ENCODE assay signal across 9 cellular contexts in genomic region chr6:135052939-135053338, GRCh38. TPM values are rescaled to one million over a fixed set of nuclear protein-coding genes. Genes with fewer than 3 reads are reported as not detected.
DNase-seq lines count a peak whose midpoint lies in the region; ATAC-seq, FAIRE-seq and TF ChIP-seq lines count a peak whose summit lies in the region.
"Had no signal": no experiment of that assay in that cellular context is flagged by ENCODE, and none has a peak within 500 bp of the region (broad histone marks: within the 10 kb centered on the region; RNA-seq: fewer than 3 reads in every experiment).

No MANE protein-coding gene starts in this region.

- TF ChIP-seq RAD21 in HCT116 (IDR thresholded peaks at IDR 0.05; ENCODE audit: low read depth) = no peak

- peaks cover 21 to 51% (median 36%) of the 10 kb centered on the region in 11 experiments for H3K36me3 ChIP-seq in BLaER1 treated with 17β-estradiol and CSF1 and Interleukin-3, amounts not matched to agents 10 nM and 100 nM
- peaks cover 4 to 12% of the 10 kb centered on the region in 2 experiments; a peak in 1 of 4 replicates for H3K36me3 ChIP-seq in HCT116 (ENCODE audit: control insufficient read depth in 1 of 2, insufficient read depth in 2 of 2, low read length in 2 of 2)
- H3K36me3 ChIP-seq in keratinocyte (ENCODE audit: control insufficient read depth in 2 of 2, extremely low read depth in 1 of 2, insufficient read depth in 2 of 2, low read length in 2 of 2) = peaks cover 0 to 12% of the 10 kb centered on the region in 2 experiments
- peaks cover 0 to 33% (median 7%) of the 10 kb centered on the region in 9 donors for H3K36me3 ChIP-seq in heart right ventricle

- no peaks in the 10 kb centered on the region for H3K9me3 Mint-ChIP-seq in WTC11

- POLR2A ChIA-PET in HCT116 (lab: Charles Lee) = no interaction called here
- POLR2A ChIA-PET in WTC11 (lab: Charles Lee) = no interaction called here

- intact Hi-C loops in HCT116 (cut with micrococcal nuclease) = no loop called here
- intact Hi-C loops in heart right ventricle (cut with DNase I) = no loop called here

- BruUV-seq in HCT116 (replicated peaks; lab: Mats Ljungman, UMichigan) = no TSS peak

- no peak for DNase-seq in HCT116 (ENCODE audit: low read depth, low spot score)
- no peak for DNase-seq in WTC11 (ENCODE audit: low spot score)
- no peak for DNase-seq in keratinocyte (ENCODE audit: low read depth, low spot score)
- no peak for DNase-seq in activated CD4-positive, CD25-positive, alpha-beta regulatory T cell (lab: John Stamatoyannopoulos, UW)
- no peak for DNase-seq in heart right ventricle
- no peak for DNase-seq in hepatic stellate cell (ENCODE audit: low spot score)
- DNase-seq: KBM-7 had no signal

- no peak for TF ChIP-seq CTCF in HCT116 (IDR thresholded peaks at IDR 0.05 in 2 of 3, conservative IDR thresholded peaks at IDR 0.05 in 1 of 3; ENCODE audit: borderline replicate concordance in 1 of 3, insufficient read depth in 1 of 3, low read depth in 2 of 3, low read length in 2 of 3)
- no peak for TF ChIP-seq CTCF in WTC11 (IDR thresholded peaks at IDR 0.05)
- TF ChIP-seq CTCF in keratinocyte (optimal IDR thresholded peaks at IDR 0.05 in 1 of 3, IDR thresholded peaks at IDR 0.05 in 1 of 3, conservative IDR thresholded peaks at IDR 0.05 in 1 of 3; ENCODE audit: extremely low read depth in 1 of 3, insufficient read depth in 2 of 3, low read length in 3 of 3) = no peak
- TF ChIP-seq CTCF in heart right ventricle (IDR thresholded peaks at IDR 0.05) = no peak

- ATAC-seq in HCT116 (no peak), WTC11 (no peak), heart right ventricle (no peak), GM19467 (IDR thresholded peaks at IDR 0.05; ENCODE audit: unreplicated experiment) (no peak)

- dilution Hi-C loops in keratinocyte (cut with MboI; ENCODE audit: extremely low pct_ligation_motif_present, low sequenced_read_pairs) = no loop called here

- peaks cover 26 to 55% (median 41%) of the 10 kb centered on the region in 10 experiments for H3K4me1 ChIP-seq in BLaER1 treated with 17β-estradiol and CSF1 and Interleukin-3, amounts not matched to agents 10 nM and 100 nM
- peaks cover 0 to 20% of the 10 kb centered on the region in 2 experiments; a peak in 3 of 4 replicates for H3K4me1 ChIP-seq in HCT116 (ENCODE audit: control insufficient read depth in 1 of 2, insufficient read depth in 2 of 2, low read length in 2 of 2)
- peaks cover 17% of the 10 kb centered on the region for H3K4me1 ChIP-seq in keratinocyte (ENCODE audit: control insufficient read depth, extremely low read depth, insufficient read depth, low read length)
- peaks cover 0 to 37% (median 27%) of the 10 kb centered on the region in 9 donors for H3K4me1 ChIP-seq in heart right ventricle

- peak overlapping the region; percentile 37 to 93 (median 89); a peak in 18 of 22 replicates for H3K9ac ChIP-seq in BLaER1 treated with 17β-estradiol and CSF1 and Interleukin-3, amounts not matched to agents 10 nM and 100 nM
- no peak overlapping the region for H3K9ac ChIP-seq in HCT116 (ENCODE audit: low read length)
- peak overlapping the region; percentile 1 for H3K9ac ChIP-seq in keratinocyte (ENCODE audit: control insufficient read depth, extremely low read depth, insufficient read depth, low read length)

- peak overlapping the region; percentile 81 to 93 (median 86) for H3K4me2 ChIP-seq in BLaER1 treated with 17β-estradiol and CSF1 and Interleukin-3, amounts not matched to agents 10 nM and 100 nM
- H3K4me2 ChIP-seq in HCT116 (ENCODE audit: low read length) (peak overlapping the region; percentile 85), keratinocyte (ENCODE audit: control insufficient read depth, extremely low read depth, insufficient read depth, low read depth, low read length) (peak overlapping the region; percentile 82)

- H3K9me3 ChIP-seq in BLaER1 treated with 17β-estradiol and CSF1 and Interleukin-3, amounts not matched to agents 10 nM and 100 nM (replicated peaks in 1 of 11) = no peaks in the 10 kb centered on the region
- H3K9me3 ChIP-seq in HCT116 (ENCODE audit: control insufficient read depth in 1 of 2, insufficient read depth in 1 of 2, low read depth in 1 of 2, low read length in 2 of 2) = no peaks in the 10 kb centered on the region
- no peaks in the 10 kb centered on the region for H3K9me3 ChIP-seq in keratinocyte (ENCODE audit: control insufficient read depth, low read depth, low read length)
- H3K9me3 ChIP-seq in heart right ventricle = no peaks in the 10 kb centered on the region

- H3K4me1 Mint-ChIP-seq in WTC11 = peaks cover 12% of the 10 kb centered on the region

- H2AFZ ChIP-seq in HCT116 (ENCODE audit: low read depth, low read length, poor library complexity, severe bottlenecking) = no peak overlapping the region
- no peak overlapping the region for H2AFZ ChIP-seq in keratinocyte (ENCODE audit: control insufficient read depth, low read length)

- CTCF ChIA-PET in HCT116 (lab: Charles Lee) (no interaction called here), WTC11 (lab: Charles Lee) (no interaction called here)

- TF ChIP-seq POLR2A in HCT116 (IDR thresholded peaks at IDR 0.05; ENCODE audit: borderline replicate concordance, extremely low read depth, insufficient read depth, insufficient read length) = no peak

- peak overlapping the region; percentile 92 for H3K4me3 Mint-ChIP-seq in WTC11

- H3K9me2 ChIP-seq in HCT116 (ENCODE audit: insufficient read depth) = no peaks in the 10 kb centered on the region

- no peaks in the 10 kb centered on the region for H3K27me3 ChIP-seq in BLaER1 treated with 17β-estradiol and CSF1 and Interleukin-3, amounts not matched to agents 10 nM and 100 nM
- H3K27me3 ChIP-seq in HCT116 (ENCODE audit: insufficient read depth, low read length) (no peaks in the 10 kb centered on the region), keratinocyte (ENCODE audit: control insufficient read depth, extremely low read depth, insufficient read depth, low read length) (no peaks in the 10 kb centered on the region), heart right ventricle (no peaks in the 10 kb centered on the region)

- H3K79me2 ChIP-seq in HCT116 (ENCODE audit: insufficient read depth, low read length) (peaks cover 65% of the 10 kb centered on the region), keratinocyte (ENCODE audit: control insufficient read depth, insufficient read depth, low read length) (peaks cover 58% of the 10 kb centered on the region)

- H3K4me3 ChIP-seq in BLaER1 treated with 17β-estradiol and CSF1 and Interleukin-3, amounts not matched to agents 10 nM and 100 nM = peak overlapping the region; percentile 68 to 88 (median 80); a peak in 18 of 20 replicates
- H3K4me3 ChIP-seq in HCT116 (replicated peaks in 1 of 2; ENCODE audit: low read depth in 1 of 2, low read length in 2 of 2) (peak overlapping the region in 1 of 2 experiments; percentile 97; a peak in 1 of 4 replicates), keratinocyte (ENCODE audit: control insufficient read depth in 2 of 3, extremely low read depth in 1 of 3, insufficient read depth in 2 of 3, low read depth in 1 of 3, low read length in 3 of 3) (peak overlapping the region in 2 of 3 experiments; percentile 99 to 100), heart right ventricle (peak overlapping the region in 1 of 10 donors; percentile 78)

- RAD21 ChIA-PET in HCT116 (lab: Charles Lee; ENCODE audit: low non-redundant PET in 1 of 2, low total read pairs in 2 of 2, uncharacterized antibody in 2 of 2, unreplicated experiment in 2 of 2) = no interaction called here

- WGBS in heart right ventricle, 2 donors = 60 to 63% methylated on average over 3 of the region's 3 CpGs

- peaks cover 13% of the 10 kb centered on the region for H3K36me3 Mint-ChIP-seq in WTC11

- peak overlapping the region; percentile 61; the same call in 1 of the 2 replicates for H3K27ac Mint-ChIP-seq in WTC11

- no peaks in the 10 kb centered on the region for H3K27me3 Mint-ChIP-seq in WTC11 (ENCODE audit: low read depth)

- H3K27ac ChIP-seq in BLaER1 treated with 17β-estradiol and CSF1 and Interleukin-3, amounts not matched to agents 10 nM and 100 nM = peak overlapping the region in 6 of 11 experiments; percentile 5 to 89 (median 16); a peak in 5 of 22 replicates
- H3K27ac ChIP-seq in HCT116 (ENCODE audit: low read depth, low read length) = no peak overlapping the region
- H3K27ac ChIP-seq in keratinocyte (ENCODE audit: control insufficient read depth, insufficient read depth, low read length) = peak overlapping the region; percentile 44
- H3K27ac ChIP-seq in heart right ventricle = no peak overlapping the region

- H4K20me1 ChIP-seq in BLaER1 treated with 17β-estradiol and CSF1 and Interleukin-3, amounts not matched to agents 10 nM and 100 nM = peaks cover 0 to 54% (median 39%) of the 10 kb centered on the region in 11 experiments; a peak in 18 of 22 replicates
- peaks cover 2% of the 10 kb centered on the region; the same call in 1 of the 2 replicates for H4K20me1 ChIP-seq in HCT116 (ENCODE audit: insufficient read depth)
- H4K20me1 ChIP-seq in keratinocyte (ENCODE audit: control insufficient read depth, extremely low read depth, insufficient read depth, low read length) = no peaks in the 10 kb centered on the region

- no peak for FAIRE-seq in keratinocyte (lab: Jason Lieb, UNC)

- peaks cover 3% of the 10 kb centered on the region for H3K9me1 ChIP-seq in keratinocyte (ENCODE audit: control insufficient read depth, extremely low read depth, insufficient read depth, low read length)

TF ChIP-seq in HCT116, 20 proteins besides CTCF, POLR2A, EP300 and RAD21 (continues in another document):
- TF ChIP-seq ATF3 (IDR thresholded peaks at IDR 0.05) = no peak
- no peak for TF ChIP-seq JUND (IDR thresholded peaks at IDR 0.05)

RNA-seq across cellular contexts. Expression of gene HBS1L, which starts 1.7 kb away (rescaled TPM):
- total RNA-seq in HCT116 (2021; ENCODE audit: unreplicated experiment) = 89.4 TPM
- polyA plus RNA-seq in HCT116 (2012) = 46.6 and 55.4 TPM in 2 replicates
- total RNA-seq in WTC11 (2021) = 86.0 to 95.4 TPM (median 91.0 TPM) in 3 replicates
- polyA plus RNA-seq in keratinocyte = 47.5 to 61.6 TPM (median 57.2 TPM) in 3 replicates
- 137 TPM for polyA plus RNA-seq in keratinocyte (2011; ENCODE audit: low read depth)
- polyA plus RNA-seq in keratinocyte (2011; cell fraction: cytosol; rRNA removed) = 44.6 and 67.9 TPM in 2 replicates
- polyA plus RNA-seq in keratinocyte (2011; cell fraction: nucleus; rRNA removed) = 38.6 and 41.0 TPM in 2 replicates
- 52.4 and 53.7 TPM in 2 replicates for polyA plus RNA-seq in keratinocyte (2012; ENCODE audit: low replicate concordance)
- polyA minus RNA-seq in keratinocyte = 23.1 to 104 TPM (median 67.6 TPM) in 3 replicates
- 56.6 TPM for polyA minus RNA-seq in keratinocyte (2011; cell fraction: cytosol; rRNA and poly(A)+ RNA removed)
- 25.9 and 52.9 TPM in 2 replicates for polyA minus RNA-seq in keratinocyte (2011; cell fraction: nucleus; rRNA and poly(A)+ RNA removed)
- 10 to 100 TPM; 83.8 to 100.0 (median 91.6) TPM for total RNA-seq in heart right ventricle
- 10 to 100 TPM; 20.8 to 32.9 TPM for polyA plus RNA-seq in heart right ventricle

Comparison
In these comparisons a context has a peak if more than half of its experiments do, and no peak if none do; other contexts are left out.
1. H3K27ac ChIP-seq: peak in BLaER1 treated with 17β-estradiol and CSF1 and Interleukin-3, amounts not matched to agents 10 nM and 100 nM (6 of 11) and keratinocyte (single experiment); none in HCT116 (single experiment) and heart right ventricle (0 of 10).
2. Peak in every context shown above with its lines, with median percentiles within 50 percentile points of each other: H3K4me2 ChIP-seq.